7 cellular contexts compared by ENCODE assay signal in genomic region chr22:38870791-38871359, GRCh38. TPM values are rescaled to one million over a fixed set of nuclear protein-coding genes. Genes with fewer than 3 reads are reported as not detected.
DNase-seq lines count a peak whose midpoint lies in the region; ATAC-seq and TF ChIP-seq lines count a peak whose summit lies in the region.

No MANE protein-coding gene starts in this region.

- TF ChIP-seq CTCF in HFFc6 (IDR thresholded peaks at IDR 0.05), result no peak

- peaks cover 6% of the 10 kb centered on the region; the same call in 1 of the 2 replicates for H3K27me3 ChIP-seq in iPS-20b (ENCODE audit: insufficient read depth, low read length)

- H3K9me3 Mint-ChIP-seq in HFFc6, result no peaks in the 10 kb centered on the region
- no peaks in the 10 kb centered on the region for H3K9me3 Mint-ChIP-seq in activated T-helper 2 cell treated with anti-CD3 and anti-CD28 coated beads, Interferon-gamma antibody, Interleukin-2, Interleukin-4, amounts not matched to agents 10 μg/mL and 5 μg/mL and 100 μg/mL, durations not matched to agents 14 hours and 24 hours and 36 hours
- H3K9me3 Mint-ChIP-seq in stimulated activated naive CD8-positive, alpha-beta T cell treated with anti-CD3 and anti-CD28 coated beads, Interleukin-15, amount 100 ng/mL, for 72 hours, result no peaks in the 10 kb centered on the region

- no peak for ATAC-seq in stimulated activated naive CD8-positive, alpha-beta T cell treated with anti-CD3 and anti-CD28 coated beads, Interleukin-15, amount 100 ng/mL, for 72 hours
- ATAC-seq in HG03520 (IDR thresholded peaks at IDR 0.05; ENCODE audit: unreplicated experiment) (no peak), HG03457 (IDR thresholded peaks at IDR 0.05; ENCODE audit: unreplicated experiment) (no peak)

- peaks cover 35% of the 10 kb centered on the region for H3K4me1 Mint-ChIP-seq in HFFc6 (ENCODE audit: low read depth)
- peaks cover 36% of the 10 kb centered on the region for H3K4me1 Mint-ChIP-seq in activated T-helper 2 cell treated with anti-CD3 and anti-CD28 coated beads, Interferon-gamma antibody, Interleukin-2, Interleukin-4, amounts not matched to agents 10 μg/mL and 5 μg/mL and 100 μg/mL, durations not matched to agents 14 hours and 24 hours and 36 hours (ENCODE audit: low read depth)
- H3K4me1 Mint-ChIP-seq in stimulated activated naive CD8-positive, alpha-beta T cell treated with anti-CD3 and anti-CD28 coated beads, Interleukin-15, amount 100 ng/mL, for 72 hours, result peaks cover 72% of the 10 kb centered on the region

- peak overlapping the region; percentile 88; the same call in 1 of the 2 replicates for H3K9ac ChIP-seq in iPS-20b (ENCODE audit: low read depth, low read length)

- no peaks in the 10 kb centered on the region; the same call in 1 of the 2 replicates for H3K36me3 Mint-ChIP-seq in HFFc6 (ENCODE audit: low read depth)
- peaks cover 41% of the 10 kb centered on the region for H3K36me3 Mint-ChIP-seq in activated T-helper 2 cell treated with anti-CD3 and anti-CD28 coated beads, Interferon-gamma antibody, Interleukin-2, Interleukin-4, amounts not matched to agents 10 μg/mL and 5 μg/mL and 100 μg/mL, durations not matched to agents 14 hours and 24 hours and 36 hours (ENCODE audit: low read depth)

- intact Hi-C loops in activated T-helper 2 cell treated with anti-CD3 and anti-CD28 coated beads, Interferon-gamma antibody, Interleukin-2, Interleukin-4, amounts not matched to agents 10 μg/mL and 5 μg/mL and 100 μg/mL, durations not matched to agents 14 hours and 24 hours and 36 hours (cut with micrococcal nuclease), result loop anchor here (1.0 to 5.0 kb wide), 5 partner anchors 56 to 246 kb away; partner anchors contain the start of gene SUN2

- H3K4me3 ChIP-seq in iPS-20b (ENCODE audit: low read length), result peak overlapping the region; percentile 78

- peak overlapping the region; percentile 68 for H3K27ac Mint-ChIP-seq in HFFc6
- peak overlapping the region; percentile 80 for H3K27ac Mint-ChIP-seq in activated T-helper 2 cell treated with anti-CD3 and anti-CD28 coated beads, Interferon-gamma antibody, Interleukin-2, Interleukin-4, amounts not matched to agents 10 μg/mL and 5 μg/mL and 100 μg/mL, durations not matched to agents 14 hours and 24 hours and 36 hours
- peak overlapping the region; percentile 28 to 91 for H3K27ac Mint-ChIP-seq in stimulated activated naive CD8-positive, alpha-beta T cell treated with anti-CD3 and anti-CD28 coated beads, Interleukin-15, amount 100 ng/mL, for 72 hours

- H3K4me1 ChIP-seq in iPS-20b (ENCODE audit: insufficient read depth, low read length), result peaks cover 12% of the 10 kb centered on the region; the same call in 1 of the 2 replicates

- peak overlapping the region; percentile 92 for H3K4me3 Mint-ChIP-seq in HFFc6
- peak overlapping the region; percentile 91 for H3K4me3 Mint-ChIP-seq in activated T-helper 2 cell treated with anti-CD3 and anti-CD28 coated beads, Interferon-gamma antibody, Interleukin-2, Interleukin-4, amounts not matched to agents 10 μg/mL and 5 μg/mL and 100 μg/mL, durations not matched to agents 14 hours and 24 hours and 36 hours (ENCODE audit: low read depth)
- peak overlapping the region; percentile 96 to 97 for H3K4me3 Mint-ChIP-seq in stimulated activated naive CD8-positive, alpha-beta T cell treated with anti-CD3 and anti-CD28 coated beads, Interleukin-15, amount 100 ng/mL, for 72 hours

- peaks cover 30% of the 10 kb centered on the region for H3K36me3 ChIP-seq in iPS-20b (ENCODE audit: insufficient read depth, low read depth, low read length)

- no peaks in the 10 kb centered on the region for H3K9me3 ChIP-seq in iPS-20b (ENCODE audit: insufficient read depth, low read depth, low read length)

- peaks cover 22% of the 10 kb centered on the region for H3K27me3 Mint-ChIP-seq in HFFc6 (ENCODE audit: insufficient read depth)
- peaks cover 14% of the 10 kb centered on the region for H3K27me3 Mint-ChIP-seq in activated T-helper 2 cell treated with anti-CD3 and anti-CD28 coated beads, Interferon-gamma antibody, Interleukin-2, Interleukin-4, amounts not matched to agents 10 μg/mL and 5 μg/mL and 100 μg/mL, durations not matched to agents 14 hours and 24 hours and 36 hours (ENCODE audit: low read depth)
- H3K27me3 Mint-ChIP-seq in stimulated activated naive CD8-positive, alpha-beta T cell treated with anti-CD3 and anti-CD28 coated beads, Interleukin-15, amount 100 ng/mL, for 72 hours, result no peaks in the 10 kb centered on the region

- no peak overlapping the region for H3K27ac ChIP-seq in iPS-20b (ENCODE audit: low read length)

- DNase-seq in HFFc6 (no peak), NCI-H1694 treated with DMSO at 0.1 percent for 48 hours (lab: John Stamatoyannopoulos, UW) (no peak)
- no peak for DNase-seq in activated T-helper 2 cell treated with anti-CD3 and anti-CD28 coated beads, Interferon-gamma antibody, Interleukin-2, Interleukin-4, amounts not matched to agents 10 μg/mL and 5 μg/mL and 100 μg/mL, durations not matched to agents 14 hours and 24 hours and 36 hours (ENCODE audit: low spot score)
- no peak for DNase-seq in stimulated activated naive CD8-positive, alpha-beta T cell treated with anti-CD3 and anti-CD28 coated beads, Interleukin-15, amount 100 ng/mL, for 72 hours

RNA-seq across cellular contexts. Expression of gene CBX6, which starts 1.1 kb away (rescaled TPM):
- 10 to 100 TPM; 72.0 to 91.5 (median 75.3) TPM for total RNA-seq in HFFc6 (2021; fragmentation: NEBNext Ultra II Directional; extraction: Animal tissue kit (Norgen Biotek cat#: 25700))
- total RNA-seq in activated T-helper 2 cell treated with anti-CD3 and anti-CD28 coated beads, Interferon-gamma antibody, Interleukin-2, Interleukin-4, amounts not matched to agents 10 μg/mL and 5 μg/mL and 100 μg/mL, durations not matched to agents 14 hours and 24 hours and 36 hours, result 117 and 120 TPM in 2 replicates

RNA-seq across cellular contexts. Expression of gene NPTXR, which starts 27.0 kb away (rescaled TPM):
- total RNA-seq in HFFc6 (2021; fragmentation: NEBNext Ultra II Directional; extraction: Animal tissue kit (Norgen Biotek cat#: 25700)), result 1 to 10 TPM; 1.4 to 5.4 (median 1.6) TPM
- total RNA-seq in activated T-helper 2 cell treated with anti-CD3 and anti-CD28 coated beads, Interferon-gamma antibody, Interleukin-2, Interleukin-4, amounts not matched to agents 10 μg/mL and 5 μg/mL and 100 μg/mL, durations not matched to agents 14 hours and 24 hours and 36 hours, result 1.4 and 1.7 TPM in 2 replicates
